ENCODE assay signal across 12 cellular contexts in the genomic region with DNA sequence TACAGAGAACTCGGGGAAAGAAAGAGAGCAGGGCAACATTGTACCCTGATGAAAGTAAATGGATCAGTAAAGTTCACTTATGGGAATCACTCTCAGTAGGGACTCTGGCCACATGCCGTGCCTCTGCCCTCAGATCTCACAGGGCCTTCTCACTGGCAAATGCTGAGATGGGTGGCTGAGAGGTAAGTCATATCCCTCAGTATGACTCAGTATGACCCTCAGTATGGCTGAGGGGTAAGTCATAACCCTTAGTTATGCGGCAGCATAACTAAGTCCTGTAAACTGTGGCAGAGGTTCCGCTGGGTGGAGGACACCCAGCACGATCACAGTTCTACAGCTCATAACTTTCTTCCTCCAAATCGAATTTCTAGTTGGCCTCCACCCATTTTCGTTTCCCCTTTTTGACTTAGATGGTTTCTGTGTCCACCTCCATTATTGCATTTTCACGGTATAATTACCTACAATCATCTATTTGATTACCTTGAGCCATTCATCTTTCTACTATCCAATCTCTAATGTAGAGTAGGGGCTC. TPM values are rescaled to one million over a fixed set of nuclear protein-coding genes. Genes with fewer than 3 reads are reported as not detected.
DNase-seq lines count a peak whose midpoint lies in the region; ATAC-seq and TF ChIP-seq lines count a peak whose summit lies in the region.
"Had no signal": no experiment of that assay in that cellular context is flagged by ENCODE, and none has a peak within 500 bp of the region (broad histone marks: within the 10 kb centered on the region; RNA-seq: fewer than 3 reads in every experiment).

No MANE protein-coding gene starts in this region.

- WGBS in tibial nerve, 2 donors = 90 to 94% methylated on average over 8 of the region's 8 CpGs

- peaks cover 0 to 4% (median 0%) of the 10 kb centered on the region in 3 donors for H3K36me3 ChIP-seq in tibial nerve
- H3K36me3 ChIP-seq in effector memory CD4-positive, alpha-beta T cell (ENCODE audit: control insufficient read depth, insufficient read depth, low read length) = no peaks in the 10 kb centered on the region
- H3K36me3 ChIP-seq: adrenal gland had no signal

- no peak for TF ChIP-seq EP300 in tibial nerve (IDR thresholded peaks at IDR 0.05)

- no peak overlapping the region for H3K4me3 ChIP-seq in tibial nerve
- H3K4me3 ChIP-seq in effector memory CD4-positive, alpha-beta T cell (ENCODE audit: insufficient read depth, low read depth, low read length, poor library complexity, severe bottlenecking) = no peak overlapping the region
- H3K4me3 ChIP-seq: adrenal gland; BLaER1 treated with 17β-estradiol and CSF1 and Interleukin-3, amounts not matched to agents 10 nM and 100 nM; lung had no signal

- TF ChIP-seq CTCF in tibial nerve (IDR thresholded peaks at IDR 0.05) = no peak

- peak; percentile 79 for ATAC-seq in HG03060 (IDR thresholded peaks at IDR 0.05; ENCODE audit: low read depth, unreplicated experiment)
- peak; percentile 27; the same call in 2 of the 3 replicates for ATAC-seq in SK-N-SH treated with all-trans-retinoic acid at 6 μM for 48 hours

- no peaks in the 10 kb centered on the region for H3K4me1 ChIP-seq in tibial nerve
- H3K4me1 ChIP-seq in effector memory CD4-positive, alpha-beta T cell (ENCODE audit: control insufficient read depth, insufficient read depth, low read length, poor library complexity, severe bottlenecking) = no peaks in the 10 kb centered on the region
- H3K4me1 ChIP-seq: adrenal gland; BLaER1 treated with 17β-estradiol and CSF1 and Interleukin-3, amounts not matched to agents 10 nM and 100 nM had no signal

- H3K27ac ChIP-seq in tibial nerve = no peak overlapping the region
- no peak overlapping the region for H3K27ac ChIP-seq in effector memory CD4-positive, alpha-beta T cell (ENCODE audit: insufficient read depth, low read length, poor library complexity, severe bottlenecking)
- H3K27ac ChIP-seq: adrenal gland; BLaER1 treated with 17β-estradiol and CSF1 and Interleukin-3, amounts not matched to agents 10 nM and 100 nM had no signal

- H3K27me3 ChIP-seq in tibial nerve = no peaks in the 10 kb centered on the region
- H3K27me3 ChIP-seq in effector memory CD4-positive, alpha-beta T cell (replicated peaks; ENCODE audit: control insufficient read depth, insufficient read depth, low read length, poor library complexity, severe bottlenecking) = no peaks in the 10 kb centered on the region
- H3K27me3 ChIP-seq: adrenal gland; BLaER1 treated with 17β-estradiol and CSF1 and Interleukin-3, amounts not matched to agents 10 nM and 100 nM had no signal

- TF ChIP-seq POLR2A in tibial nerve (IDR thresholded peaks at IDR 0.05) = no peak

- H3K9me3 ChIP-seq in tibial nerve = no peaks in the 10 kb centered on the region
- H3K9me3 ChIP-seq in effector memory CD4-positive, alpha-beta T cell (ENCODE audit: control insufficient read depth, low read length) = no peaks in the 10 kb centered on the region
- H3K9me3 ChIP-seq: adrenal gland had no signal

- DNase-seq in stimulated activated CD4-positive, alpha-beta T cell treated with anti-CD3 and anti-CD28 coated beads, Interleukin-15, amount 100 ng/mL, for 24 hours = peak; percentile 5
- DNase-seq in stimulated activated CD4-positive, alpha-beta T cell treated with anti-CD3 and anti-CD28 coated beads, Interleukin-4, amount 100 ng/mL, for 4 hours = no peak
- DNase-seq in tibial nerve (ENCODE audit: low spot score in 2 of 2) (no peak), cerebellum (ENCODE audit: low spot score) (no peak), SHP77 treated with DMSO at 0.1 percent for 48 hours (lab: John Stamatoyannopoulos, UW) (no peak)
- no peak for DNase-seq in effector memory CD4-positive, alpha-beta T cell
- DNase-seq: adrenal gland had no signal

TF ChIP-seq in SK-N-SH treated with all-trans-retinoic acid at 6 μM for 48 hours, 23 proteins besides CTCF, POLR2A, EP300 and RAD21:
- TF ChIP-seq CSDC2 (CRISPR knock-in tag; IDR thresholded peaks at IDR 0.05) (no peak), GLIS3 (CRISPR knock-in tag; IDR thresholded peaks at IDR 0.05) (no peak)
- TF ChIP-seq, protein P1, sequence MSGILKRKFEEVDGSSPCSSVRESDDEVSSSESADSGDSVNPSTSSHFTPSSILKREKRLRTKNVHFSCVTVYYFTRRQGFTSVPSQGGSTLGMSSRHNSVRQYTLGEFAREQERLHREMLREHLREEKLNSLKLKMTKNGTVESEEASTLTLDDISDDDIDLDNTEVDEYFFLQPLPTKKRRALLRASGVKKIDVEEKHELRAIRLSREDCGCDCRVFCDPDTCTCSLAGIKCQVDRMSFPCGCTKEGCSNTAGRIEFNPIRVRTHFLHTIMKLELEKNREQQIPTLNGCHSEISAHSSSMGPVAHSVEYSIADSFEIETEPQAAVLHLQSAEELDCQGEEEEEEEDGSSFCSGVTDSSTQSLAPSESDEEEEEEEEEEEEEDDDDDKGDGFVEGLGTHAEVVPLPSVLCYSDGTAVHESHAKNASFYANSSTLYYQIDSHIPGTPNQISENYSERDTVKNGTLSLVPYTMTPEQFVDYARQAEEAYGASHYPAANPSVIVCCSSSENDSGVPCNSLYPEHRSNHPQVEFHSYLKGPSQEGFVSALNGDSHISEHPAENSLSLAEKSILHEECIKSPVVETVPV (CRISPR knock-in tag; IDR thresholded peaks at IDR 0.05) = no peak
TF ChIP-seq in SK-N-SH treated with all-trans-retinoic acid at 6 μM for 48 hours: peak in this region for 0.

RNA-seq across cellular contexts. Expression of a gene that starts 26.5 kb away (rescaled TPM):
- total RNA-seq in tibial nerve (under 1 TPM in 2 of 4 donors, not detected in 2; 0.20 to 0.21 TPM), cerebellum (6.3 TPM)
- total RNA-seq: NCI-H460 had no signal
